Comparison of ENCODE assay signal across 9 cellular contexts in the genomic region with DNA sequence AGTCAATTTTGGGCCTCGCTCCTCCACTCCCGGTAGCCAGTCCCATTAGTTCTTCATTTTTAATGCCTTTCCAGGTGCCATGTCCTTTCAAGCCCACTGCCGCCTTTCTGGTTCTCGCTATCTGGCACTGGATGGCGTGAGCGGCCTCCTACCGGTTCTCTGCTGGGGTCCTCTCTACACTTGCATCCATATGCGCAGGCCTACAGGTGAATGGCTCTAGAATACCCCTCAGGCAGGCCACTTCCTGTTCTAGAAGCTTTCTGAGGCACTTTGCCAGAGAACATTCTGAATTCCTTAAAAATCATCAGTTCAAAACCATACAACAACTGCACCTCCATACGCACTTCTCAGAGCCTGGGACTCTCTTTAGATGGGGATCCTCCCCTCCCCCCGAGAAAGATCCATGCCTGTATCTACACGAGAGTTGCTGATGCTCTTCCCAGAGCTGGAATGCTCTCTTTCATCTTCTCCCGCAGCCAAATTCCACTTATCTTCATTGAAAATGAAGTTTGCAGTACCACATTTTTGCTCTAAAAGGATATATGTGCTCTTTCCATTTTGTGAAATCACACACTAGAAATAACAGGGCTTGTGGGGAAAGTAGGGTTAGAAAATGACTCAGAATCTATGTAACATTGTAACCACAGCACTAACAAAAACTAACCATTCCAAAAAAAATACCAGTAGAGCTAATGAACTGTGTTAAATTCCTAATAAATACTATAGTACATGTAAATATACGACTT. TPM values are rescaled to one million over a fixed set of nuclear protein-coding genes. Genes with fewer than 3 reads are reported as not detected.
DNase-seq lines count a peak whose midpoint lies in the region; ATAC-seq, FAIRE-seq and TF ChIP-seq lines count a peak whose summit lies in the region.
"Had no signal": no experiment of that assay in that cellular context is flagged by ENCODE, and none has a peak within 500 bp of the region (broad histone marks: within the 10 kb centered on the region; RNA-seq: fewer than 3 reads in every experiment).

No MANE protein-coding gene starts in this region.

- peaks cover 51% of the 10 kb centered on the region for H3K4me1 Mint-ChIP-seq in mesothelial cell of epicardium

- H3K4me3 ChIP-seq in astrocyte of the spinal cord (ENCODE audit: low read depth, low read length): no peak overlapping the region

- no peaks in the 10 kb centered on the region for H3K9me3 Mint-ChIP-seq in mesothelial cell of epicardium

- TF ChIP-seq CTCF in astrocyte of the spinal cord (IDR thresholded peaks at IDR 0.05; ENCODE audit: low read depth, low read length): no peak
- TF ChIP-seq CTCF in mesothelial cell of epicardium (IDR thresholded peaks at IDR 0.05; ENCODE audit: unreplicated experiment): no peak

- H3K36me3 Mint-ChIP-seq in mesothelial cell of epicardium: no peaks in the 10 kb centered on the region

- FAIRE-seq in HTR-8/SVneo (lab: Jason Lieb, UNC): no peak

- ATAC-seq in GM21367 (IDR thresholded peaks at IDR 0.05; ENCODE audit: unreplicated experiment): no peak
- ATAC-seq in GM18861 (IDR thresholded peaks at IDR 0.05; ENCODE audit: unreplicated experiment): no peak

- peak overlapping the region; percentile 91 for H3K27ac Mint-ChIP-seq in mesothelial cell of epicardium

- in situ Hi-C loops in astrocyte of the spinal cord (cut with HindIII; ENCODE audit: low sequenced_read_pairs): no loop called here

- H3K27me3 Mint-ChIP-seq in mesothelial cell of epicardium (ENCODE audit: low read depth): no peaks in the 10 kb centered on the region

- H3K4me3 Mint-ChIP-seq in mesothelial cell of epicardium: peak overlapping the region; percentile 72

- peak; percentile 50 for DNase-seq in AG08395 (ENCODE audit: low spot score)
- DNase-seq in HCEC 1CT: peak; percentile 52
- DNase-seq in astrocyte of the spinal cord (ENCODE audit: low read depth, low spot score): peak; percentile 84
- no peak for DNase-seq in mesothelial cell of epicardium (ENCODE audit: low spot score in 2 of 2, unreplicated experiment in 2 of 2)
- no peak for DNase-seq in foreskin melanocyte
- no peak for DNase-seq in HTR-8/SVneo (ENCODE audit: insufficient read length, low spot score)
- DNase-seq: DMS79 treated with DMSO at 0.1 percent for 48 hours had no signal

RNA-seq across cellular contexts. Expression of a gene that starts 1.4 kb away (rescaled TPM):
- 41.7 to 43.1 TPM (median 42.1 TPM) in 3 replicates for total RNA-seq in mesothelial cell of epicardium

Comparison
In these comparisons a context has a peak if more than half of its experiments do, and no peak if none do; other contexts are left out.
1. DNase-seq: peak in AG08395 (single experiment), HCEC 1CT (single experiment) and astrocyte of the spinal cord (single experiment); none in mesothelial cell of epicardium (0 of 2), foreskin melanocyte (single experiment) and HTR-8/SVneo (single experiment).